15 cellular contexts compared by ENCODE assay signal in genomic region chr11:33248416-33248957, GRCh38. TPM values are rescaled to one million over a fixed set of nuclear protein-coding genes. Genes with fewer than 3 reads are reported as not detected.
DNase-seq lines count a peak whose midpoint lies in the region; ATAC-seq, FAIRE-seq and TF ChIP-seq lines count a peak whose summit lies in the region.
"Had no signal": no experiment of that assay in that cellular context is flagged by ENCODE, and none has a peak within 500 bp of the region (broad histone marks: within the 10 kb centered on the region; RNA-seq: fewer than 3 reads in every experiment).

No MANE protein-coding gene starts in this region.

- no peaks in the 10 kb centered on the region for H3K4me1 ChIP-seq in fibroblast of lung (ENCODE audit: control insufficient read depth, extremely low read depth, insufficient read depth, low read length)
- H3K4me1 ChIP-seq in neuronal stem cell (ENCODE audit: control insufficient read depth in 2 of 2, insufficient read depth in 1 of 2, low read depth in 1 of 2, low read length in 2 of 2), result no peaks in the 10 kb centered on the region
- H3K4me1 ChIP-seq: prostate gland had no signal

- H3K4me3 ChIP-seq in fibroblast of lung (replicated peaks in 1 of 4; ENCODE audit: control extremely low read depth in 1 of 4, insufficient read depth in 1 of 4, low read depth in 3 of 4, low read length in 4 of 4), result no peak overlapping the region
- no peak overlapping the region for H3K4me3 ChIP-seq in neuronal stem cell (ENCODE audit: low read length in 2 of 2)
- H3K4me3 ChIP-seq: PC-9, prostate gland had no signal

- H3K36me3 ChIP-seq in fibroblast of lung (ENCODE audit: control insufficient read depth, insufficient read depth, low read length) (no peaks in the 10 kb centered on the region), neuronal stem cell (replicated peaks in 1 of 2; ENCODE audit: control insufficient read depth in 2 of 2, insufficient read depth in 2 of 2, low read length in 2 of 2) (no peaks in the 10 kb centered on the region)
- H3K36me3 ChIP-seq: prostate gland had no signal

- no peak for ATAC-seq in HG03175 (IDR thresholded peaks at IDR 0.05; ENCODE audit: unreplicated experiment)
- no peak for ATAC-seq in GM19467 (IDR thresholded peaks at IDR 0.05; ENCODE audit: unreplicated experiment)
- ATAC-seq: WTC11 had no signal

- peak; percentile 38 for FAIRE-seq in RCC 7860 (lab: Jason Lieb, UNC)
- no peak for FAIRE-seq in GM12891 (lab: Jason Lieb, UNC)
- FAIRE-seq: islet of Langerhans had no signal

- H3K27me3 ChIP-seq in fibroblast of lung (ENCODE audit: control insufficient read depth, insufficient read depth, low read length) (no peaks in the 10 kb centered on the region), neuronal stem cell (ENCODE audit: control insufficient read depth in 3 of 3, insufficient read depth in 3 of 3, low read depth in 1 of 3, low read length in 3 of 3) (no peaks in the 10 kb centered on the region)

- no CpG with 5 or more reads among the region's 5 CpGs for WGBS in neuronal stem cell (ENCODE audit: extremely low coverage in 2 of 2, insufficient read length in 2 of 2, insufficient replicate concordance in 1 of 2), 2 donors

- H3K79me1 ChIP-seq in neuronal stem cell (ENCODE audit: low read depth, low read length), result no peaks in the 10 kb centered on the region

- no peaks in the 10 kb centered on the region for H4K20me1 ChIP-seq in fibroblast of lung (ENCODE audit: control insufficient read depth, extremely low read depth, insufficient read depth, low read length)

- no peak overlapping the region for H3K4ac ChIP-seq in neuronal stem cell (ENCODE audit: low read length)

- no peak overlapping the region for H3K14ac ChIP-seq in neuronal stem cell (ENCODE audit: low read length)

- H3K9ac ChIP-seq in fibroblast of lung (ENCODE audit: insufficient read depth, low read length), result no peak overlapping the region
- H3K9ac ChIP-seq in neuronal stem cell (ENCODE audit: low read depth, low read length, poor library complexity), result no peak overlapping the region

- TF ChIP-seq POLR2A in GM12891 (IDR thresholded peaks at IDR 0.05; ENCODE audit: low read depth, low read length), result no peak

- H2AK5ac ChIP-seq in neuronal stem cell (ENCODE audit: low read depth, low read length), result no peak overlapping the region

- H3K4me2 ChIP-seq in fibroblast of lung (ENCODE audit: extremely low read depth, insufficient read depth, low read length) (no peak overlapping the region), neuronal stem cell (ENCODE audit: insufficient read depth, low read length, poor library complexity, severe bottlenecking) (no peak overlapping the region)
- H3K4me2 ChIP-seq: PC-9 had no signal

- H3K18ac ChIP-seq in neuronal stem cell (ENCODE audit: low read length), result no peak overlapping the region

- peak; percentile 70 for DNase-seq in AG08396 (ENCODE audit: low spot score)
- DNase-seq in RCC 7860 (ENCODE audit: low spot score), result no peak
- peak; percentile 23 to 89 for DNase-seq in fibroblast of lung (ENCODE audit: low read depth in 2 of 2)
- DNase-seq in neuronal stem cell (ENCODE audit: low spot score), result no peak
- no peak for DNase-seq in GM12891 (ENCODE audit: insufficient read length, low spot score)
- no peak for DNase-seq in EL
- DNase-seq: activated effector memory CD4-positive, alpha-beta T cell treated with anti-CD3 and anti-CD28 coated beads, Interleukin-2, amount 50 U/mL, for 16 hours; NCI-H2081; PC-9; SW 1271 had no signal

- H3K27ac ChIP-seq in fibroblast of lung (ENCODE audit: insufficient read depth, low read length) (no peak overlapping the region), neuronal stem cell (replicated peaks; ENCODE audit: low read length) (no peak overlapping the region)
- H3K27ac ChIP-seq: PC-9, prostate gland had no signal

- H3K9me3 ChIP-seq in fibroblast of lung (ENCODE audit: control insufficient read depth, insufficient read depth, low read depth, low read length), result no peaks in the 10 kb centered on the region
- H3K9me3 ChIP-seq in neuronal stem cell (replicated peaks in 1 of 2; ENCODE audit: control insufficient read depth in 2 of 2, insufficient read depth in 1 of 2, low read depth in 1 of 2, low read length in 2 of 2), result peaks cover 0 to 4% of the 10 kb centered on the region in 2 donors
- H3K9me3 ChIP-seq: prostate gland had no signal

- no peak overlapping the region for H2BK12ac ChIP-seq in neuronal stem cell (ENCODE audit: low read length)

- H2BK15ac ChIP-seq in neuronal stem cell (ENCODE audit: low read length), result no peak overlapping the region

- no peak overlapping the region for H2BK120ac ChIP-seq in neuronal stem cell (ENCODE audit: low read depth, low read length)

- TF ChIP-seq CTCF in fibroblast of lung (conservative IDR thresholded peaks at IDR 0.05 in 1 of 2, IDR thresholded peaks at IDR 0.05 in 1 of 2; ENCODE audit: low read depth in 1 of 2, low read length in 2 of 2), result no peak

- no peaks in the 10 kb centered on the region for H3K79me2 ChIP-seq in fibroblast of lung (ENCODE audit: control insufficient read depth, insufficient read depth, low read length)

- H2AFZ ChIP-seq in fibroblast of lung (ENCODE audit: low read length) (no peak overlapping the region), neuronal stem cell (ENCODE audit: low read length) (peak overlapping the region; percentile 17)
- H2AFZ ChIP-seq: PC-9 had no signal

- no peak overlapping the region for H4K8ac ChIP-seq in neuronal stem cell (ENCODE audit: low read depth, low read length)

- no peak overlapping the region for H4K91ac ChIP-seq in neuronal stem cell (ENCODE audit: low read depth, low read length, poor library complexity)

- no peak overlapping the region for H3K23ac ChIP-seq in neuronal stem cell (ENCODE audit: low read depth, low read length, poor library complexity)

- H2BK5ac ChIP-seq in neuronal stem cell (ENCODE audit: low read length), result no peak overlapping the region

TF ChIP-seq in GM12891, 5 proteins besides CTCF, POLR2A, EP300 and RAD21:
- TF ChIP-seq TAF1 (IDR thresholded peaks at IDR 0.05; ENCODE audit: low read depth, low read length) (no peak), SPI1 (IDR thresholded peaks at IDR 0.05; ENCODE audit: low read depth, low read length) (no peak), PAX5 (IDR thresholded peaks at IDR 0.05; ENCODE audit: insufficient read depth, low read length, severe bottlenecking) (no peak), POU2F2 (IDR thresholded peaks at IDR 0.05; ENCODE audit: low read depth, low read length) (no peak)
TF ChIP-seq in GM12891: peak in this region for 0.

RNA-seq across cellular contexts. Expression of gene HIPK3, which starts 8.7 kb away (rescaled TPM):
- total RNA-seq in fibroblast of lung, result 89.8 and 119 TPM in 2 replicates
- 16.3 and 24.5 TPM in 2 replicates for polyA plus RNA-seq in fibroblast of lung
- 7.1 and 11.2 TPM in 2 replicates for polyA plus RNA-seq in fibroblast of lung (2012)
- polyA minus RNA-seq in fibroblast of lung (ENCODE audit: low replicate concordance), result 28.3 and 30.1 TPM in 2 replicates
- 5.2 TPM for polyA plus RNA-seq in neuronal stem cell (2013, experiment 1 of 2)
- polyA plus RNA-seq in neuronal stem cell (2013, experiment 2 of 2), result 5.3 TPM
- 7.3 TPM for polyA plus RNA-seq in GM12891 (2012; ENCODE audit: low read depth, missing spikeins)

Comparison
In these comparisons a context has a peak if more than half of its experiments do, and no peak if none do; other contexts are left out.
1. DNase-seq: peak in AG08396 (single experiment) and fibroblast of lung (2 of 2); none in RCC 7860 (single experiment), neuronal stem cell (single experiment), GM12891 (single experiment) and EL (single experiment).